ENCODE assay signal across 10 cellular contexts in the genomic region with DNA sequence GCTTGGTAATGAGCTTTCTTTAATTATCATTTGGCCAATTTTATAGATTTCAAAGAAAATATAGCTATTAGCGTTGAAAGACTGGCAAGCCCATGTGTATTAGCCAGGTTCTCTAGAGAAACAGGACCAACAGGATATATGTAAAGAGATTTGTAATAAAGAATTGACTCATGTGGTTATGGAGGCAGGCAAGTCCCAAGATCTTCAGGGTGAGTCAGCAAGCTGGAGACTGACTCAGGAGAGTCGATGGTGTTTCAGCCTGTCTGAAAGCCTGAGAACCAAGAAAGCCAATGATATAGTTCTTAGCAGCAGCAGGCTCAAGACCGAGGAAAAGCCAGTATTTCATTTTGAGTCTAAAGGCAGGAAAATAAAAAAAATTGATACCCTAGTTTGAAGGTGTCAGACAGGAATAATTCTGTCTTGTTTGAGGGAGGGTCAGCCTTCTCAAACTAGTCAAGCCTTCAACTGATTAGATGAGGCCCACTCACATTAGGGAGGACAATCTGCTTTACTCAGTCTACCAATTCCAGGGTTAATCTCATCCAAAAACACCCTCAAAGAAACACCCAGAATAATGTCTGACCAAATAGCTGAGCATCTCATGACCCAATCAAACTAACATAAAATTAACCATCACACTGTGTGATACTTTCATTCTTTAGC.
DNase-seq lines count a peak whose midpoint lies in the region; ATAC-seq and TF ChIP-seq lines count a peak whose summit lies in the region.
"Had no signal": no experiment of that assay in that cellular context is flagged by ENCODE, and none has a peak within 500 bp of the region (broad histone marks: within the 10 kb centered on the region; RNA-seq: fewer than 3 reads in every experiment).

No MANE protein-coding gene starts in this region.

- H3K9me3 ChIP-seq in mesenchymal stem cell (ENCODE audit: control insufficient read depth, low read length) (no peaks in the 10 kb centered on the region), psoas muscle (no peaks in the 10 kb centered on the region)

- WGBS in mesenchymal stem cell, result 44% methylated on average over 3 of the region's 3 CpGs
- 79 to 84% (median 80%) methylated on average over 3 of the region's 3 CpGs for WGBS in psoas muscle, 3 donors

- no peak for TF ChIP-seq CTCF in psoas muscle (IDR thresholded peaks at IDR 0.05)

- H2BK5ac ChIP-seq in mesenchymal stem cell (ENCODE audit: low read depth, low read length, poor library complexity, severe bottlenecking), result no peak overlapping the region

- intact Hi-C loops in psoas muscle (cut with DNase I), result no loop called here

- no peak overlapping the region for H2BK15ac ChIP-seq in mesenchymal stem cell (ENCODE audit: low read depth, poor library complexity, severe bottlenecking)

- H3K23ac ChIP-seq in mesenchymal stem cell (ENCODE audit: low read length in 2 of 2), result no peak overlapping the region

- H3K79me1 ChIP-seq in mesenchymal stem cell (replicated peaks; ENCODE audit: low read length, poor library complexity, severe bottlenecking), result no peaks in the 10 kb centered on the region

- H3K4me1 Mint-ChIP-seq in activated T-cell treated with anti-CD3 and anti-CD28 coated beads, Interleukin-2, amount 50 U/mL, for 72 hours (ENCODE audit: low read depth), result no peaks in the 10 kb centered on the region
- H3K4me1 Mint-ChIP-seq in effector memory CD8-positive, alpha-beta T cell (ENCODE audit: low read depth in 2 of 2), result no peaks in the 10 kb centered on the region
- H3K4me1 Mint-ChIP-seq: brain had no signal

- H3K4me3 ChIP-seq in mesenchymal stem cell (ENCODE audit: insufficient read depth in 1 of 2, low read depth in 1 of 2, low read length in 2 of 2), result no peak overlapping the region
- no peak overlapping the region for H3K4me3 ChIP-seq in psoas muscle
- H3K4me3 ChIP-seq: SK-N-MC had no signal

- no peak overlapping the region for H4K8ac ChIP-seq in mesenchymal stem cell (ENCODE audit: low read length)

- H3K4me1 ChIP-seq in mesenchymal stem cell (ENCODE audit: control insufficient read depth, insufficient read depth, low read depth, low read length) (no peaks in the 10 kb centered on the region), psoas muscle (no peaks in the 10 kb centered on the region)

- H3K27ac Mint-ChIP-seq in activated T-cell treated with anti-CD3 and anti-CD28 coated beads, Interleukin-2, amount 50 U/mL, for 72 hours, result no peak overlapping the region
- no peak overlapping the region for H3K27ac Mint-ChIP-seq in effector memory CD8-positive, alpha-beta T cell
- H3K27ac Mint-ChIP-seq: brain had no signal

- no peak overlapping the region for H2BK12ac ChIP-seq in mesenchymal stem cell (ENCODE audit: low read length in 2 of 2)

- H3K9me3 Mint-ChIP-seq in activated T-cell treated with anti-CD3 and anti-CD28 coated beads, Interleukin-2, amount 50 U/mL, for 72 hours, result peaks cover 7 to 12% of the 10 kb centered on the region in 2 donors
- peaks cover 0 to 5% of the 10 kb centered on the region in 2 donors for H3K9me3 Mint-ChIP-seq in effector memory CD8-positive, alpha-beta T cell

- no peak overlapping the region for H2AK5ac ChIP-seq in mesenchymal stem cell (ENCODE audit: low read length, severe bottlenecking)

- H3K4ac ChIP-seq in mesenchymal stem cell (ENCODE audit: low read depth in 1 of 2, low read length in 2 of 2), result no peak overlapping the region

- H2AFZ ChIP-seq in mesenchymal stem cell (ENCODE audit: low read depth, low read length), result no peak overlapping the region

- no peak overlapping the region for H3K9ac ChIP-seq in mesenchymal stem cell (ENCODE audit: low read length)

- H3K18ac ChIP-seq in mesenchymal stem cell (ENCODE audit: low read depth in 1 of 2, low read length in 2 of 2), result no peak overlapping the region

- H3K36me3 ChIP-seq in mesenchymal stem cell (ENCODE audit: control insufficient read depth in 1 of 2, insufficient read depth in 2 of 2, low read depth in 1 of 2, low read length in 2 of 2) (no peaks in the 10 kb centered on the region), psoas muscle (ENCODE audit: insufficient read depth in 1 of 2, low read depth in 1 of 2) (no peaks in the 10 kb centered on the region)

- peak; percentile 31 to 49 for DNase-seq in activated T-cell treated with anti-CD3 and anti-CD28 coated beads, Interleukin-2, amount 50 U/mL, for 72 hours
- DNase-seq in mesenchymal stem cell (peak; percentile 89), inferior parietal cortex (ENCODE audit: extremely low spot score) (no peak), psoas muscle (no peak), SHP77 (lab: John Stamatoyannopoulos, UW) (no peak)
- no peak for DNase-seq in effector memory CD8-positive, alpha-beta T cell

- H3K14ac ChIP-seq in mesenchymal stem cell (ENCODE audit: low read length in 2 of 2), result no peak overlapping the region

- H3K36me3 Mint-ChIP-seq in activated T-cell treated with anti-CD3 and anti-CD28 coated beads, Interleukin-2, amount 50 U/mL, for 72 hours (ENCODE audit: insufficient read depth in 2 of 2), result peaks cover 3 to 8% of the 10 kb centered on the region in 2 donors
- H3K36me3 Mint-ChIP-seq in effector memory CD8-positive, alpha-beta T cell (ENCODE audit: insufficient read depth), result no peaks in the 10 kb centered on the region
- H3K36me3 Mint-ChIP-seq: brain had no signal

- no peak overlapping the region for H3K4me3 Mint-ChIP-seq in activated T-cell treated with anti-CD3 and anti-CD28 coated beads, Interleukin-2, amount 50 U/mL, for 72 hours
- H3K4me3 Mint-ChIP-seq in effector memory CD8-positive, alpha-beta T cell, result no peak overlapping the region
- H3K4me3 Mint-ChIP-seq: brain had no signal

- H3K27me3 ChIP-seq in mesenchymal stem cell (ENCODE audit: control insufficient read depth in 1 of 2, insufficient read depth in 1 of 2, low read length in 2 of 2), result no peaks in the 10 kb centered on the region
- H3K27me3 ChIP-seq in psoas muscle (ENCODE audit: insufficient read depth in 3 of 3, low read length in 2 of 3), result no peaks in the 10 kb centered on the region

- ATAC-seq in GM18502 (IDR thresholded peaks at IDR 0.05; ENCODE audit: poor library complexity, unreplicated experiment), result peak; percentile 84
- ATAC-seq in HG02981 (IDR thresholded peaks at IDR 0.05; ENCODE audit: unreplicated experiment), result peak; percentile 82
- peak; percentile 94 to 97 for ATAC-seq in activated T-cell treated with anti-CD3 and anti-CD28 coated beads, Interleukin-2, amount 50 U/mL, for 72 hours (replicated peaks in 1 of 2)
- ATAC-seq in effector memory CD8-positive, alpha-beta T cell (replicated peaks), result no peak
- ATAC-seq in psoas muscle, result no peak

- no peak overlapping the region for H2BK120ac ChIP-seq in mesenchymal stem cell (ENCODE audit: low read depth, low read length)

- H4K91ac ChIP-seq in mesenchymal stem cell (ENCODE audit: low read length), result no peak overlapping the region

- H3K27ac ChIP-seq in mesenchymal stem cell (ENCODE audit: low read length, poor library complexity, severe bottlenecking) (no peak overlapping the region), psoas muscle (no peak overlapping the region)
- H3K27ac ChIP-seq: SK-N-MC had no signal

- no peak overlapping the region for H3K4me2 ChIP-seq in mesenchymal stem cell (ENCODE audit: low read length, poor library complexity, severe bottlenecking)

- H3K27me3 Mint-ChIP-seq in activated T-cell treated with anti-CD3 and anti-CD28 coated beads, Interleukin-2, amount 50 U/mL, for 72 hours (ENCODE audit: low read depth), result no peaks in the 10 kb centered on the region
- H3K27me3 Mint-ChIP-seq in effector memory CD8-positive, alpha-beta T cell, result no peaks in the 10 kb centered on the region

Comparison
In these comparisons a context has a peak if more than half of its experiments do, and no peak if none do; other contexts are left out.
1. ATAC-seq: peak in GM18502 (single experiment), HG02981 (single experiment) and activated T-cell treated with anti-CD3 and anti-CD28 coated beads, Interleukin-2, amount 50 U/mL, for 72 hours (2 of 2); none in effector memory CD8-positive, alpha-beta T cell (single experiment) and psoas muscle (0 of 4).
2. DNase-seq: peak in activated T-cell treated with anti-CD3 and anti-CD28 coated beads, Interleukin-2, amount 50 U/mL, for 72 hours (2 of 2) and mesenchymal stem cell (single experiment); none in effector memory CD8-positive, alpha-beta T cell (0 of 3), inferior parietal cortex (single experiment), psoas muscle (0 of 2) and SHP77 (0 of 2).